13 cellular contexts compared by ENCODE assay signal in genomic region chr4:173057442-173057841, GRCh38.
DNase-seq lines count a peak whose midpoint lies in the region; ATAC-seq, FAIRE-seq and TF ChIP-seq lines count a peak whose summit lies in the region.
"Had no signal": no experiment of that assay in that cellular context is flagged by ENCODE, and none has a peak within 500 bp of the region (broad histone marks: within the 10 kb centered on the region; RNA-seq: fewer than 3 reads in every experiment).

No MANE protein-coding gene starts in this region.

- no peaks in the 10 kb centered on the region for H3K36me3 ChIP-seq in GM23248 (ENCODE audit: low read depth)
- no peaks in the 10 kb centered on the region for H3K36me3 ChIP-seq in K562 (ENCODE audit: control insufficient read depth, insufficient read depth, low read length)
- H3K36me3 ChIP-seq: ascending aorta, HAP-1, heart left ventricle, suprapubic skin had no signal

- POLR2A ChIA-PET in K562 (lab: Yijun Ruan, JAX) = interaction anchor here (0.7 to 1.4 kb wide), 3 partner anchors 9 to 34 kb away, joined by 3 to 6 read pairs (median 3); no protein-coding TSS in a partner anchor
- POLR2A ChIA-PET in WTC11 (lab: Charles Lee) = no interaction called here

- H3K79me2 ChIP-seq in GM23248 (ENCODE audit: insufficient read depth) (no peaks in the 10 kb centered on the region), K562 (ENCODE audit: control insufficient read depth, insufficient read depth, low read length) (no peaks in the 10 kb centered on the region)

- H3K27ac ChIP-seq in GM23248 (no peak overlapping the region), K562 (ENCODE audit: extremely low read depth, low read depth, low read length) (no peak overlapping the region)
- H3K27ac ChIP-seq: ascending aorta, suprapubic skin had no signal

- peaks cover 14% of the 10 kb centered on the region for H3K9me3 Mint-ChIP-seq in WTC11
- H3K9me3 Mint-ChIP-seq: nephron progenitor cell had no signal

- no peak for FAIRE-seq in K562 (lab: Jason Lieb, UNC)

- no peaks in the 10 kb centered on the region for H3K9me2 ChIP-seq in GM23248 (ENCODE audit: insufficient read depth)

- H3K36me3 Mint-ChIP-seq in WTC11 = peaks cover 10% of the 10 kb centered on the region

- ATAC-seq in K562 (no peak; the same call in 1 of the 3 replicates), WTC11 (no peak)

- TF ChIP-seq CTCF in K562 (IDR thresholded peaks at IDR 0.05 in 2 of 3, conservative IDR thresholded peaks at IDR 0.05 in 1 of 3; ENCODE audit: insufficient read depth in 2 of 3, low read depth in 1 of 3, low read length in 3 of 3) = no peak
- TF ChIP-seq CTCF in WTC11 (IDR thresholded peaks at IDR 0.05) = no peak

- BruUV-seq in K562 (replicated peaks; lab: Mats Ljungman, UMichigan) = no TSS peak

- H3F3A ChIP-seq in GM23248 (ENCODE audit: insufficient read depth) = no peaks in the 10 kb centered on the region

- DNase-seq in GM23248 (peak; percentile 20), NCI-H146 (lab: John Stamatoyannopoulos, UW) (peak; percentile 76), K562 (ENCODE audit: extremely low read depth in 1 of 4, low spot score in 3 of 4) (no peak), myocyte (ENCODE audit: low read depth) (peak; percentile 28), WTC11 (ENCODE audit: low spot score) (no peak), NCI-H2171 treated with DMSO at 0.1 percent for 48 hours (lab: John Stamatoyannopoulos, UW) (no peak), AG08396 (ENCODE audit: low spot score) (no peak)
- DNase-seq: heart left ventricle, NCI-H82, nephron progenitor cell had no signal

- H4K20me1 ChIP-seq in GM23248 (ENCODE audit: insufficient read depth) (no peaks in the 10 kb centered on the region), K562 (replicated peaks; ENCODE audit: control insufficient read depth, insufficient read depth, low read length) (no peaks in the 10 kb centered on the region)

- in situ Hi-C loops in GM23248 (cut with MboI) = no loop called here
- in situ Hi-C loops in K562 (cut with MboI) = no loop called here

- H3K4me3 ChIP-seq in GM23248 (no peak overlapping the region), K562 (no peak overlapping the region)
- H3K4me3 ChIP-seq: ascending aorta, HAP-1, heart left ventricle, suprapubic skin had no signal

- H3K4me2 ChIP-seq in GM23248 (ENCODE audit: unreplicated experiment) (no peak overlapping the region), K562 (ENCODE audit: insufficient read depth, low read length) (no peak overlapping the region)

- H3K9ac ChIP-seq in GM23248 (no peak overlapping the region), K562 (ENCODE audit: insufficient read depth in 1 of 2, low read depth in 2 of 2, low read length in 2 of 2) (no peak overlapping the region)

- H3K9me3 ChIP-seq in GM23248 (ENCODE audit: low read depth) = no peaks in the 10 kb centered on the region
- H3K9me3 ChIP-seq in K562 (replicated peaks; ENCODE audit: control insufficient read depth, insufficient read depth, low read depth, low read length) = no peaks in the 10 kb centered on the region
- H3K9me3 ChIP-seq: ascending aorta, heart left ventricle, suprapubic skin had no signal

- no peak for TF ChIP-seq POLR2A in K562 (conservative IDR thresholded peaks at IDR 0.05)

- H3K27me3 Mint-ChIP-seq in WTC11 (ENCODE audit: low read depth) = no peaks in the 10 kb centered on the region

- intact Hi-C loops in K562 (cut with micrococcal nuclease) = no loop called here

- TF ChIP-seq EP300 in K562 (IDR thresholded peaks at IDR 0.05; ENCODE audit: low read length) = no peak

- no peaks in the 10 kb centered on the region for H3K9me1 ChIP-seq in K562 (ENCODE audit: control insufficient read depth, insufficient read depth, low read length)

- peaks cover 40% of the 10 kb centered on the region for H3K4me1 Mint-ChIP-seq in WTC11

- H2AFZ ChIP-seq in GM23248 (0 out of 2 replicates have a peak overlapping the region, but pooled peaks have one; percentile 23), K562 (ENCODE audit: low read depth, low read length) (peak overlapping the region; percentile 66)

- H3K27ac Mint-ChIP-seq in WTC11 = no peak overlapping the region
- H3K27ac Mint-ChIP-seq: nephron progenitor cell had no signal

- no peak overlapping the region for H3K4me3 Mint-ChIP-seq in WTC11
- H3K4me3 Mint-ChIP-seq: nephron progenitor cell had no signal

- WGBS in GM23248 (ENCODE audit: low coverage in 1 of 2, low lambda C conversion rate in 2 of 2, missing lambda C conversion rate in 2 of 2), 2 experiments = 0 to 2% methylated on average over 3 of the region's 3 CpGs
- 16% methylated on average over 3 of the region's 3 CpGs for WGBS in K562 (ENCODE audit: insufficient coverage, low coverage, missing lambda C conversion rate)

- peaks cover 7% of the 10 kb centered on the region; the same call in 1 of the 2 replicates for H3K27me3 ChIP-seq in GM23248 (replicated peaks; ENCODE audit: insufficient read depth)
- no peaks in the 10 kb centered on the region for H3K27me3 ChIP-seq in K562 (ENCODE audit: control insufficient read depth in 2 of 2, insufficient read depth in 2 of 2, low read length in 2 of 2)
- H3K27me3 ChIP-seq: ascending aorta, heart left ventricle, suprapubic skin had no signal

- H3K4me1 ChIP-seq in GM23248 (ENCODE audit: insufficient read depth) = 0 out of 2 replicates have a peak, but pooled peaks cover 3% of the 10 kb centered on the region
- H3K4me1 ChIP-seq in K562 (replicated peaks in 1 of 2; ENCODE audit: control insufficient read depth in 2 of 2, insufficient read depth in 2 of 2, low read length in 2 of 2) = peaks cover 0 to 6% of the 10 kb centered on the region in 2 experiments; a peak in 2 of 5 replicates
- H3K4me1 ChIP-seq: ascending aorta, HAP-1, suprapubic skin had no signal

- CTCF ChIA-PET in K562 (lab: Yijun Ruan, JAX; ENCODE audit: low intra/inter-chr PET ratio) = no interaction called here
- CTCF ChIA-PET in WTC11 (lab: Charles Lee) = interaction anchor here (0.8 to 1.9 kb wide), 3 partner anchors 32 to 200 kb away, joined by 3 to 6 read pairs (median 3); no protein-coding TSS in a partner anchor

- no peak for TF ChIP-seq RAD21 in K562 (CRISPR knock-in tag; conservative IDR thresholded peaks at IDR 0.05 in 1 of 2, IDR thresholded peaks at IDR 0.05 in 1 of 2)

TF ChIP-seq in K562, 482 proteins besides CTCF, POLR2A, EP300 and RAD21:
- TF ChIP-seq ZC3H11A (IDR thresholded peaks at IDR 0.05; ENCODE audit: low read depth, low read length) = no peak

TF ChIP-seq in WTC11, 78 proteins besides CTCF, POLR2A, EP300 and RAD21 (continues in another document):
- TF ChIP-seq STAT6 (CRISPR knock-in tag; conservative IDR thresholded peaks at IDR 0.05; ENCODE audit: low read depth) (no peak), ZMAT4 (CRISPR knock-in tag; IDR thresholded peaks at IDR 0.05) (no peak), MAX (CRISPR knock-in tag; IDR thresholded peaks at IDR 0.05) (no peak), SP1 (CRISPR knock-in tag; conservative IDR thresholded peaks at IDR 0.05) (no peak), AR (CRISPR knock-in tag; IDR thresholded peaks at IDR 0.05) (no peak)

Comparison
In these comparisons a context has a peak if more than half of its experiments do, and no peak if none do; other contexts are left out.
1. DNase-seq: peak in GM23248 (single experiment), NCI-H146 (single experiment) and myocyte (single experiment); none in K562 (0 of 4), WTC11 (single experiment), NCI-H2171 treated with DMSO at 0.1 percent for 48 hours (single experiment) and AG08396 (single experiment).